ENCODE assay signal across 8 cellular contexts in genomic region chr1:165114022-165114888, GRCh38.
DNase-seq lines count a peak whose midpoint lies in the region; FAIRE-seq and TF ChIP-seq lines count a peak whose summit lies in the region.

No MANE protein-coding gene starts in this region.

- FAIRE-seq in H1 (lab: Jason Lieb, UNC): peak; percentile 85

- intact Hi-C loops in activated CD4-positive, alpha-beta T cell treated with anti-CD3 and anti-CD28 coated beads, Interleukin-2, amount 10 ng/mL, durations not matched to agents 24 days and 14 days (cut with micrococcal nuclease): no loop called here

- no peaks in the 10 kb centered on the region for H3K9me3 ChIP-seq in Peyer's patch
- H3K9me3 ChIP-seq in H1 (ENCODE audit: insufficient read depth in 2 of 2, low read depth in 1 of 2, low read length in 1 of 2): no peaks in the 10 kb centered on the region

- H4K8ac ChIP-seq in H1 (ENCODE audit: extremely low read depth, insufficient read depth, low read length): no peak overlapping the region

- DNase-seq in activated CD4-positive, alpha-beta T cell treated with anti-CD3 and anti-CD28 coated beads, Interleukin-2, amount 10 ng/mL, durations not matched to agents 24 days and 14 days: peak; percentile 66
- no peak for DNase-seq in activated CD4-positive, alpha-beta T cell treated with anti-CD3 and anti-CD28 coated beads, Interleukin-2, amount 50 U/mL, for 1 hour
- DNase-seq in LHCN-M2 (ENCODE audit: low read depth) (peak; percentile 41), Peyer's patch (peak in 2 of 3 donors; percentile 16 to 55), H1 (ENCODE audit: low read depth in 1 of 2, low spot score in 2 of 2) (peak; percentile 47 to 84), MV-4-11 (lab: John Stamatoyannopoulos, UW) (no peak), KG1 (lab: John Stamatoyannopoulos, UW) (no peak)

- H3K23me2 ChIP-seq in H1 (ENCODE audit: low read depth, low read length): peaks cover 4% of the 10 kb centered on the region; the same call in 1 of the 2 replicates

- H3K9ac ChIP-seq in H1 (replicated peaks in 1 of 4; ENCODE audit: extremely low read depth in 1 of 4, low read depth in 3 of 4, low read length in 3 of 4): no peak overlapping the region

- CTCF ChIA-PET in H1 (lab: Charles Lee; ENCODE audit: partially characterized antibody): interaction anchor here (0.6 to 3.2 kb wide), 18 partner anchors 10 to 278 kb away, joined by 3 to 19 read pairs (median 4); no protein-coding TSS in a partner anchor

- no peak overlapping the region for H3K4ac ChIP-seq in H1 (replicated peaks; ENCODE audit: insufficient read length, low read depth, low read length)

- no peak overlapping the region for H3K18ac ChIP-seq in H1 (ENCODE audit: extremely low read depth, low read length)

- no peak overlapping the region for H2BK20ac ChIP-seq in H1 (ENCODE audit: low read length)

- H2BK15ac ChIP-seq in H1 (ENCODE audit: low read length): no peak overlapping the region

- H3K4me3 Mint-ChIP-seq in activated CD4-positive, alpha-beta T cell treated with anti-CD3 and anti-CD28 coated beads, Interleukin-2, amount 10 ng/mL, durations not matched to agents 24 days and 14 days: no peak overlapping the region
- no peak overlapping the region for H3K4me3 Mint-ChIP-seq in nephron

- no peaks in the 10 kb centered on the region for H3K79me1 ChIP-seq in H1 (ENCODE audit: low read depth, low read length)

- H3K36me3 ChIP-seq in Peyer's patch: no peaks in the 10 kb centered on the region
- H3K36me3 ChIP-seq in H1 (ENCODE audit: control insufficient read depth in 2 of 4, insufficient read depth in 4 of 4, low read length in 3 of 4): no peaks in the 10 kb centered on the region

- no peak overlapping the region for H3K27ac Mint-ChIP-seq in activated CD4-positive, alpha-beta T cell treated with anti-CD3 and anti-CD28 coated beads, Interleukin-2, amount 10 ng/mL, durations not matched to agents 24 days and 14 days
- no peak overlapping the region for H3K27ac Mint-ChIP-seq in nephron

- TF ChIP-seq POLR2A in Peyer's patch (IDR thresholded peaks at IDR 0.05) (no peak), H1 (IDR thresholded peaks at IDR 0.05; ENCODE audit: control extremely low read depth in 1 of 2, low read depth in 2 of 2, low read length in 2 of 2) (no peak)

- H3K4me2 ChIP-seq in H1 (ENCODE audit: insufficient read depth in 1 of 2, low read depth in 2 of 2, low read length in 2 of 2): no peak overlapping the region

- H3K79me2 ChIP-seq in H1 (ENCODE audit: control insufficient read depth in 1 of 2, insufficient read depth in 2 of 2, low read length in 2 of 2): no peaks in the 10 kb centered on the region

- no peaks in the 10 kb centered on the region for H3K9me3 Mint-ChIP-seq in activated CD4-positive, alpha-beta T cell treated with anti-CD3 and anti-CD28 coated beads, Interleukin-2, amount 10 ng/mL, durations not matched to agents 24 days and 14 days
- H3K9me3 Mint-ChIP-seq in nephron: no peaks in the 10 kb centered on the region

- no peak overlapping the region for H4K5ac ChIP-seq in H1 (ENCODE audit: insufficient read length, low read depth, low read length)

- no peak overlapping the region for H4K91ac ChIP-seq in H1 (replicated peaks; ENCODE audit: insufficient read length, low read length)

- no peak overlapping the region; the same call in 1 of the 2 replicates for H2AFZ ChIP-seq in H1 (ENCODE audit: low read length)

- H2BK12ac ChIP-seq in H1 (ENCODE audit: low read depth, low read length): no peak overlapping the region

- no peak overlapping the region for H3K56ac ChIP-seq in H1 (replicated peaks; ENCODE audit: insufficient read length, low read depth, low read length)

- no peaks in the 10 kb centered on the region for H3K4me1 Mint-ChIP-seq in activated CD4-positive, alpha-beta T cell treated with anti-CD3 and anti-CD28 coated beads, Interleukin-2, amount 10 ng/mL, durations not matched to agents 24 days and 14 days
- peaks cover 16% of the 10 kb centered on the region for H3K4me1 Mint-ChIP-seq in nephron

- H3K14ac ChIP-seq in H1 (ENCODE audit: insufficient read length): no peak overlapping the region

- no peak overlapping the region for H2BK120ac ChIP-seq in H1 (replicated peaks; ENCODE audit: low read depth, low read length)

- TF ChIP-seq RAD21 in H1 (IDR thresholded peaks at IDR 0.05 in 1 of 2, conservative IDR thresholded peaks at IDR 0.05 in 1 of 2; ENCODE audit: low read depth in 2 of 2, low read length in 2 of 2): peak; percentile 81 to 88

- peak; percentile 13 to 52 (median 46) for TF ChIP-seq CTCF in Peyer's patch (IDR thresholded peaks at IDR 0.05)
- TF ChIP-seq CTCF in H1 (IDR thresholded peaks at IDR 0.05; ENCODE audit: control extremely low read depth in 1 of 3, insufficient read depth in 1 of 3, low read depth in 1 of 3, low read length in 3 of 3): peak in 2 of 3 experiments; percentile 72; a peak in 3 of 4 replicates
- peak; percentile 82 to 87 (median 86) for TF ChIP-seq CTCF in nephron (IDR thresholded peaks at IDR 0.05; ENCODE audit: unreplicated experiment in 3 of 3)

- no peaks in the 10 kb centered on the region for H3K4me1 ChIP-seq in Peyer's patch
- peaks cover 0 to 7% (median 3%) of the 10 kb centered on the region in 4 experiments; a peak in 4 of 7 replicates for H3K4me1 ChIP-seq in H1 (replicated peaks in 1 of 4; ENCODE audit: control insufficient read depth in 3 of 4, insufficient read depth in 4 of 4, low read length in 3 of 4)

- H3K4me3 ChIP-seq in Peyer's patch (no peak overlapping the region), H1 (ENCODE audit: extremely low read depth in 1 of 4, insufficient read depth in 2 of 4, low read depth in 3 of 4, low read length in 4 of 4) (no peak overlapping the region)

- POLR2A ChIA-PET in H1 (lab: Charles Lee; ENCODE audit: partially characterized antibody): no interaction called here

- H2AK5ac ChIP-seq in H1 (ENCODE audit: low read depth, low read length): no peak overlapping the region

- peaks cover 1 to 2% of the 10 kb centered on the region in 2 experiments for H4K20me1 ChIP-seq in H1 (replicated peaks in 1 of 2; ENCODE audit: control insufficient read depth in 1 of 2, insufficient read depth in 2 of 2, low read length in 2 of 2)

- H3K23ac ChIP-seq in H1 (ENCODE audit: insufficient read length): no peak overlapping the region

- 33% methylated on average over 14 of the region's 14 CpGs; no CpG with 5 or more reads in 1 of the 2 experiments for WGBS in H1 (ENCODE audit: extremely low coverage in 1 of 2, insufficient coverage in 1 of 2, insufficient read length in 1 of 2, insufficient replicate concordance in 2 of 2, low coverage in 1 of 2, low lambda C conversion rate in 2 of 2, missing lambda C conversion rate in 1 of 2), 2 experiments

- H3K27me3 Mint-ChIP-seq in activated CD4-positive, alpha-beta T cell treated with anti-CD3 and anti-CD28 coated beads, Interleukin-2, amount 10 ng/mL, durations not matched to agents 24 days and 14 days: peaks cover 28% of the 10 kb centered on the region
- peaks cover 67% of the 10 kb centered on the region for H3K27me3 Mint-ChIP-seq in nephron (ENCODE audit: low read depth)

- no peaks in the 10 kb centered on the region for H3K36me3 Mint-ChIP-seq in activated CD4-positive, alpha-beta T cell treated with anti-CD3 and anti-CD28 coated beads, Interleukin-2, amount 10 ng/mL, durations not matched to agents 24 days and 14 days (ENCODE audit: low read depth)
- no peaks in the 10 kb centered on the region for H3K36me3 Mint-ChIP-seq in nephron (ENCODE audit: low read depth)

- H2BK5ac ChIP-seq in H1 (ENCODE audit: low read depth, low read length): no peak overlapping the region

- H3K27ac ChIP-seq in Peyer's patch: no peak overlapping the region
- no peak overlapping the region for H3K27ac ChIP-seq in H1 (ENCODE audit: low read depth, low read length)

- H3K27me3 ChIP-seq in Peyer's patch (no peaks in the 10 kb centered on the region), H1 (replicated peaks in 1 of 4; ENCODE audit: control insufficient read depth in 3 of 4, extremely low read depth in 1 of 4, insufficient read depth in 3 of 4, low read length in 3 of 4) (peaks cover 20 to 42% (median 29%) of the 10 kb centered on the region in 4 experiments)

- TF ChIP-seq EP300 in H1 (IDR thresholded peaks at IDR 0.05; ENCODE audit: borderline replicate concordance in 1 of 2, low read depth in 2 of 2, low read length in 2 of 2): no peak

TF ChIP-seq in H1, 55 proteins besides CTCF, POLR2A, EP300 and RAD21:
- TF ChIP-seq CHD2 (IDR thresholded peaks at IDR 0.05; ENCODE audit: low read length): no peak
- peak; percentile 75; the same call in 1 of the 2 replicates for TF ChIP-seq SRF (IDR thresholded peaks at IDR 0.05; ENCODE audit: low read depth, low read length)
- TF ChIP-seq YY1 (IDR thresholded peaks at IDR 0.05; ENCODE audit: low read depth, low read length): peak; percentile 16; the same call in 1 of the 2 replicates

Comparison
In these comparisons a context has a peak if more than half of its experiments do, and no peak if none do; other contexts are left out.
1. DNase-seq: peak in activated CD4-positive, alpha-beta T cell treated with anti-CD3 and anti-CD28 coated beads, Interleukin-2, amount 10 ng/mL, durations not matched to agents 24 days and 14 days (single experiment), LHCN-M2 (single experiment), Peyer's patch (2 of 3) and H1 (2 of 2); none in activated CD4-positive, alpha-beta T cell treated with anti-CD3 and anti-CD28 coated beads, Interleukin-2, amount 50 U/mL, for 1 hour (single experiment), MV-4-11 (single experiment) and KG1 (single experiment).
2. Peak in every context shown above with its lines, with median percentiles within 50 percentile points of each other: CTCF ChIP-seq.